In the genomic region with DNA sequence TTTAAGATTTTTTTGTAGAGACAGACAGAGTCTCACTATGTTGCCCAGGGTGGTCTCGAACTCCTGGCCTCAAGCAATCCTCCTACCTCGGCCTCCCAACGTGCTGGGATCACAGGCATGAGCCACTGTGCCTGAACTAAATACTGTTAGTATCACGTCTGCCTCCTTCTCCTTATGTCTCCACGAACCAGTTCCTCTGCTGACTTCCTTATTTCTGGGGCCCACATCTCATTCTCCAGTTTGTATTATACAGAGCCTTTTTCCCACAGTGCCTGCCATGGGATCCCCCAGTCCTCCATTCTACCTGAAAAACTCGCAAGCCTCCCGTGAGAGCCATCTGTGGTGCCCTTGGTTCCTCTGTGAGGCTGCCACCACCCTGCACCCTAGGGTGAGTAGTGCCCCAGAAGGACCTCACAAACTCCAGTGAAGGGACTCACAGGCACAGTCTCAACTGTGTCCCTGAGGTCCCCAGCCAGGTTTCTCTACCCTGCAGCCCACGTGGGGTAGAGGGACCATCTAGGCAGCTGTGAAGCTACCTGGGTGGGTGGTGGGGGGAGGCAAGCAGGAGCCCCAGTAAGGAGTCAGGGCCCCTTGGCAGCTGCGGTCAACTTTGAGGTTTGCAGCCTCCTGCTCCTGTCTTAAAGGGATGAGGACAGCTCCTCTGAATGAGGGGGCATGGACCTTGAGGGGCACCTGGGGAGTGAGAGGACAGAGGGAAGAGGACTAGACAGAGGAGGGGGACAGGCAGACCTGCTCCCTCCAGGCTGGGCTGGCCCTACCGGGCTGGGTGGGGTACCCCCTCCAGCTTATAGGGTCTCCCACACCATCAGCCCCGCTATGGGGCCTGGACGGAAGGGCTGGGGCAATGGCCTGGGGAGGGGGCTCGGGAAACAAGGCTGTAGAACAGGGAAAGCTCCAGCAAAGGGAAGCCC, we compare ENCODE assay signal across 1 cellular context.
TF ChIP-seq lines count a peak whose summit lies in the region.

No MANE protein-coding gene starts in this region.

TF ChIP-seq in endothelial cell of umbilical vein, 7 proteins besides CTCF, POLR2A, EP300 and RAD21:
- TF ChIP-seq EZH2 (IDR thresholded peaks at IDR 0.05; ENCODE audit: borderline replicate concordance, low read depth, low read length, severe bottlenecking) (no peak), MAX (IDR thresholded peaks at IDR 0.05; ENCODE audit: insufficient read depth, insufficient read length) (no peak), JUN (IDR thresholded peaks at IDR 0.05; ENCODE audit: borderline replicate concordance, insufficient read depth, insufficient read length, low read depth) (no peak), MYC (IDR thresholded peaks at IDR 0.05; ENCODE audit: low read depth, low read length) (no peak), FOS (IDR thresholded peaks at IDR 0.05; ENCODE audit: borderline replicate concordance, insufficient read depth, low read length) (no peak), GATA2 (IDR thresholded peaks at IDR 0.05; ENCODE audit: insufficient read depth, insufficient read length, low read depth, low read length) (no peak), POLR2AphosphoS5 (IDR thresholded peaks at IDR 0.05; ENCODE audit: insufficient read depth, low read depth, low read length) (no peak)
